Comparison of ENCODE assay signal across 8 cellular contexts in the genomic region with DNA sequence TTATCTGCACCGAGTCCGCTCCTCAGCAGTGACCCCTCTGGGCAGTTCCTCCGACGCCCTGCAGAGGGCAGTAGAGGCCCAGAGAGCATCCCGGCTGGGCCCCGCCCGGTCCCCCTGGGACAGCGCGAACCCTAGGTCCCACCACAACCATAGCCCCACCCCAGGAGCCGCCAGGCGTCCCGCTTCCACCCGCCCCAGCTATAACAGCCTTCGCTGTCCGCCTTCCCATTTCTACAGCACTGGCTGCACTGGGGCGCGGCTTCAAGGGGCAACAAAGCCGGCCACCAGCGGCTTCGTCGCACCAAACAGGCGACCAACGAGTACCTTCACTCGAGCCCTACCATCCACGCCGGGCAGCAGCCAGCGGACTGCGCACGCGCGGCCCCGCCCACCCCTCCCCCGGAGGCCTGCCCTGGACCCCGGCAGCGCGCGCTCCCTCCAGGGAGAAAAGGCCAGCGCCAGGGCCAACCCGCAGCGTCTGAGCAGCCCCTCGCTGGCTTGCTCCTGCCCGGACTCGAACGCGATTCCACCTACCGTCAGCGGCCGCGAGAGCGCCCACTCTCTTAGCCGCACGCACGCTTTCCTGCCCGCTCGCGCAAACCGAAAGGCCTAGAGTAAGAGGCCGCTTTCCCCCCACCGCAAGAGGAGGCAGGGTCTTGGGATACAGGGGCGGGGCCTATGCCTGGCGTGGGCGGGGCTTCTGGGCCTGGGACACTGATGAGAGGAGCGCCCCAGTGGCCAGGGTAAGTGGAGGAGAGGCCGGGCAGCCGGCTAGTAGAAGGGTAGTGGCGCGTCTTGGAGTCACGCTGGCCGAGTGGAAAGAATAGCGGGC. TPM values are rescaled to one million over a fixed set of nuclear protein-coding genes. Genes with fewer than 3 reads are reported as not detected.
DNase-seq lines count a peak whose midpoint lies in the region; ATAC-seq and TF ChIP-seq lines count a peak whose summit lies in the region.

A gene with protein sequence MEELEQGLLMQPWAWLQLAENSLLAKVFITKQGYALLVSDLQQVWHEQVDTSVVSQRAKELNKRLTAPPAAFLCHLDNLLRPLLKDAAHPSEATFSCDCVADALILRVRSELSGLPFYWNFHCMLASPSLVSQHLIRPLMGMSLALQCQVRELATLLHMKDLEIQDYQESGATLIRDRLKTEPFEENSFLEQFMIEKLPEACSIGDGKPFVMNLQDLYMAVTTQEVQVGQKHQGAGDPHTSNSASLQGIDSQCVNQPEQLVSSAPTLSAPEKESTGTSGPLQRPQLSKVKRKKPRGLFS (minus strand): TSS at position 630 of the 832 bp plus-strand sequence. CDS start 2,453 bp downstream, outside the sequence.

- H3K9me3 ChIP-seq in trophoblast cell (ENCODE audit: insufficient read depth, low read depth, low read length) (no peaks in the 10 kb centered on the region), transverse colon (no peaks in the 10 kb centered on the region)

- peak within 1 kb of the TSS; percentile 86 for H3K18ac ChIP-seq in trophoblast cell (ENCODE audit: low read length)

- H3K36me3 ChIP-seq in trophoblast cell (ENCODE audit: control insufficient read depth in 1 of 2, insufficient read depth in 2 of 2, low read length in 2 of 2) (peaks cover 2 to 5% of the 10 kb centered on the region in 2 experiments), transverse colon (peaks cover 0 to 21% (median 4%) of the 10 kb centered on the region in 4 donors)

- H3K79me1 ChIP-seq in trophoblast cell (ENCODE audit: low read length) = peaks cover 4% of the 10 kb centered on the region

- TF ChIP-seq POLR2A in GM10847 (IDR thresholded peaks at IDR 0.05; ENCODE audit: extremely low read depth, insufficient read length) (peak; percentile 73), transverse colon (IDR thresholded peaks at IDR 0.05) (peak; percentile 63)

- H3K4me2 ChIP-seq in trophoblast cell (ENCODE audit: low read length) = peak within 1 kb of the TSS; percentile 79

- H3K4me1 ChIP-seq in trophoblast cell (ENCODE audit: control insufficient read depth in 1 of 2, insufficient read depth in 2 of 2, low read length in 2 of 2) = peaks cover 0 to 9% of the 10 kb centered on the region in 2 experiments
- peaks cover 4 to 14% (median 7%) of the 10 kb centered on the region in 4 donors for H3K4me1 ChIP-seq in transverse colon

- peak within 1 kb of the TSS; percentile 94 for H2AFZ ChIP-seq in trophoblast cell (ENCODE audit: insufficient read depth, low read length, poor library complexity)

- peak; percentile 98 to 100 (median 100) for TF ChIP-seq CTCF in transverse colon (IDR thresholded peaks at IDR 0.05)

- H3K14ac ChIP-seq in trophoblast cell (ENCODE audit: low read length) = peak within 1 kb of the TSS; percentile 95

- H3K27me3 ChIP-seq in trophoblast cell (ENCODE audit: insufficient read depth, low read length) = no peaks in the 10 kb centered on the region
- H3K27me3 ChIP-seq in transverse colon = no peaks in the 10 kb centered on the region

- peak; percentile 81 for ATAC-seq in HG02588 (IDR thresholded peaks at IDR 0.05; ENCODE audit: unreplicated experiment)
- ATAC-seq in Right ventricle myocardium inferior = peak; percentile 98

- peak within 1 kb of the TSS; percentile 63 for H3K9ac ChIP-seq in trophoblast cell (ENCODE audit: low read length)

- peak within 1 kb of the TSS; percentile 92 for H3K4me3 Mint-ChIP-seq in activated naive CD8-positive, alpha-beta T cell treated with anti-CD3 and anti-CD28 coated beads for 36 hours

- no peaks in the 10 kb centered on the region for H3K27me3 Mint-ChIP-seq in activated naive CD8-positive, alpha-beta T cell treated with anti-CD3 and anti-CD28 coated beads for 36 hours

- H4K8ac ChIP-seq in trophoblast cell (ENCODE audit: low read depth, low read length) = peak within 1 kb of the TSS; percentile 95

- no peak within 1 kb of the TSS for H2AK5ac ChIP-seq in trophoblast cell (ENCODE audit: low read length)

- peak within 1 kb of the TSS; percentile 86 for H4K91ac ChIP-seq in trophoblast cell (ENCODE audit: low read depth, low read length)

- H3K27ac ChIP-seq in trophoblast cell (ENCODE audit: low read depth, low read length) (peak within 1 kb of the TSS; percentile 86), transverse colon (peak within 1 kb of the TSS; percentile 93 to 98 (median 96))

- peaks cover 4% of the 10 kb centered on the region for H3K36me3 Mint-ChIP-seq in activated naive CD8-positive, alpha-beta T cell treated with anti-CD3 and anti-CD28 coated beads for 36 hours

- H3K9me3 Mint-ChIP-seq in activated naive CD8-positive, alpha-beta T cell treated with anti-CD3 and anti-CD28 coated beads for 36 hours = no peaks in the 10 kb centered on the region

- peak within 1 kb of the TSS; percentile 94 for H3K27ac Mint-ChIP-seq in activated naive CD8-positive, alpha-beta T cell treated with anti-CD3 and anti-CD28 coated beads for 36 hours

- H3K23ac ChIP-seq in trophoblast cell (ENCODE audit: low read length) = no peak within 1 kb of the TSS

- intact Hi-C loops in Right ventricle myocardium inferior (cut with DNase I) (loop anchor here (1.0 kb wide), 3 partner anchors 17 to 138 kb away; no protein-coding TSS in a partner anchor), transverse colon (cut with DNase I; ENCODE audit: low total_unique reads) (loop anchor here (5.0 to 10.0 kb wide), 2 partner anchors 64 to 132 kb away; a partner anchor contains a TSS)

- H3K79me2 ChIP-seq in trophoblast cell (ENCODE audit: control insufficient read depth, insufficient read depth, low read length, poor library complexity) = peaks cover 2% of the 10 kb centered on the region

- TF ChIP-seq EP300 in transverse colon (IDR thresholded peaks at IDR 0.05; ENCODE audit: low read depth) = no peak

- peak within 1 kb of the TSS; percentile 71 for H2BK5ac ChIP-seq in trophoblast cell (ENCODE audit: low read depth, low read length, poor library complexity)

- H3K4ac ChIP-seq in trophoblast cell (ENCODE audit: low read depth, low read length) = peak within 1 kb of the TSS; percentile 22

- H4K12ac ChIP-seq in trophoblast cell (ENCODE audit: low read depth, low read length) = peak within 1 kb of the TSS; percentile 88

- WGBS in trophoblast cell (ENCODE audit: extremely low coverage, insufficient coverage, insufficient read length) = no CpG with 5 or more reads among the region's 70 CpGs
- WGBS in transverse colon (ENCODE audit: low coverage in 1 of 2), 2 donors = 0% methylated on average over 52 of the region's 70 CpGs; no CpG with 5 or more reads in 1 of the 2 donors

- H3K4me1 Mint-ChIP-seq in activated naive CD8-positive, alpha-beta T cell treated with anti-CD3 and anti-CD28 coated beads for 36 hours = peaks cover 17% of the 10 kb centered on the region

- peak within 1 kb of the TSS; percentile 74 for H3K4me3 ChIP-seq in trophoblast cell (ENCODE audit: low read depth, low read length)
- peak within 1 kb of the TSS; percentile 48 to 74 (median 58) for H3K4me3 ChIP-seq in transverse colon

- H2BK120ac ChIP-seq in trophoblast cell (ENCODE audit: insufficient read depth, low read length, poor library complexity) = peak within 1 kb of the TSS; percentile 84

- DNase-seq in NCI-H1092 (lab: John Stamatoyannopoulos, UW) (peak; percentile 80), SKM-1 treated with dmso at 0.1 percent for 144 hours (lab: John Stamatoyannopoulos, UW; ENCODE audit: unreplicated experiment) (peak; percentile 88), Right ventricle myocardium inferior (ENCODE audit: missing footprints) (peak; percentile 98), trophoblast cell (peak; percentile 85 to 92), transverse colon (peak; percentile 99)
- DNase-seq in activated naive CD8-positive, alpha-beta T cell treated with anti-CD3 and anti-CD28 coated beads for 36 hours = peak; percentile 91

- no peak within 1 kb of the TSS for H2BK12ac ChIP-seq in trophoblast cell (ENCODE audit: low read length)

- in situ Hi-C loops in transverse colon (cut with MboI; ENCODE audit: low pct_ligation_motif_present in 1 of 4, low pct_unique_long_range_greater_than_20kb in 1 of 4, low sequenced_read_pairs in 3 of 4) = loop anchor here in 2 of 4 donors (10.0 to 25.0 kb wide), 2 partner anchors 54 to 127 kb away; a partner anchor contains a TSS

RNA-seq across cellular contexts. Expression of the gene that starts here (rescaled TPM):
- total RNA-seq in activated naive CD8-positive, alpha-beta T cell treated with anti-CD3 and anti-CD28 coated beads for 36 hours = 10 to 100 TPM; 19.8 to 21.1 TPM
- total RNA-seq in Right ventricle myocardium inferior = 9.7 TPM
- polyA plus RNA-seq in trophoblast cell (2013) = 8.6 TPM in 2 replicates
- 10 to 100 TPM; 50.5 to 90.2 (median 65.3) TPM for total RNA-seq in transverse colon

Comparison
In these comparisons a context has a peak if more than half of its experiments do, and no peak if none do; other contexts are left out.
1. Peak in every context shown above with its lines: DNase-seq, ATAC-seq, H3K4me3 ChIP-seq and H3K27ac ChIP-seq.